ENCODE assay signal across 20 cellular contexts in the genomic region with DNA sequence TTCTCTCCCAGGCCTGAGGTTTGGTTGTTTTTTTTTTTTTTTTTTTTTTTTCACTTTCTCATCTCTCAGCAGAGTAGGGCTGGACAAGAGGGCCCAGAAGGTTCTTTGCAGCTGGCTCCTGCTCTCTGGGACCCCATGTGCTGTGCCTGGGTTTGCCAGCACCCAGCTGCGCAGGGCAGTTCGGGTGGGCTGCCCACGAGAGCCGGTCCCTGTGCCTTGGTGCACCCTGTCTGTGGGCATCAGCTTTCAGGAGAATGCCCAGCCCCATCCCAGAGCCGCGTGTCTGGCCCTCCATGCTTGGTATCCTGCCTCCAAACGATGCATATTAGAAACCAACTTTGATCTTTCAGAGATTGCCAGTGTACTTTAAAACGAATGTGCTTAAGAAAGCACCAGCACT. TPM values are rescaled to one million over a fixed set of nuclear protein-coding genes. Genes with fewer than 3 reads are reported as not detected.
A peak's percentile ranks its signal among the peaks of the same experiment; 100 is the strongest.
DNase-seq lines count a peak whose midpoint lies in the region; ATAC-seq, FAIRE-seq and TF ChIP-seq lines count a peak whose summit lies in the region.
"Had no signal": no experiment of that assay in that cellular context is flagged by ENCODE, and none has a peak within 500 bp of the region (broad histone marks: within the 10 kb centered on the region; RNA-seq: fewer than 3 reads in every experiment).

No MANE protein-coding gene starts in this region.

- H3K79me1 ChIP-seq in neuronal stem cell (ENCODE audit: low read depth, low read length): no peaks in the 10 kb centered on the region

- BruUV-seq in Panc1 (replicated peaks; lab: Mats Ljungman, UMichigan) (TSS peak; percentile 41), HepG2 (replicated peaks; lab: Mats Ljungman, UMichigan) (no TSS peak)

- no peak for TF ChIP-seq RAD21 in HepG2 (CRISPR knock-in tag; IDR thresholded peaks at IDR 0.05)

- H2BK5ac ChIP-seq in neuronal stem cell (ENCODE audit: low read length): no peak overlapping the region

- POLR2A ChIA-PET in Panc1 (lab: Charles Lee): no interaction called here
- POLR2A ChIA-PET in HepG2 (lab: Yijun Ruan, JAX): no interaction called here

- H3K27me3 Mint-ChIP-seq in brain (no peaks in the 10 kb centered on the region), neural progenitor cell (ENCODE audit: insufficient read depth, low read depth) (peaks cover 15% of the 10 kb centered on the region)
- H3K27me3 Mint-ChIP-seq: CD4-positive, alpha-beta T cell had no signal

- peaks cover 0 to 39% (median 0%) of the 10 kb centered on the region in 11 experiments; a peak in 6 of 22 replicates for H3K27me3 ChIP-seq in BLaER1 treated with 17β-estradiol and CSF1 and Interleukin-3, amounts not matched to agents 10 nM and 100 nM
- H3K27me3 ChIP-seq in Panc1 (ENCODE audit: control insufficient read depth, insufficient read depth, low read length) (no peaks in the 10 kb centered on the region), neuronal stem cell (ENCODE audit: control insufficient read depth in 3 of 3, insufficient read depth in 3 of 3, low read depth in 1 of 3, low read length in 3 of 3) (peaks cover 0 to 2% (median 0%) of the 10 kb centered on the region in 3 experiments), HepG2 (ENCODE audit: control insufficient read depth in 1 of 2, insufficient read depth in 2 of 2, low read length in 2 of 2) (no peaks in the 10 kb centered on the region), neural progenitor cell (no peaks in the 10 kb centered on the region)

- peak overlapping the region; percentile 54 for H2BK15ac ChIP-seq in neuronal stem cell (ENCODE audit: low read length)

- no peaks in the 10 kb centered on the region for H3K9me3 ChIP-seq in BLaER1 treated with 17β-estradiol and CSF1 and Interleukin-3, amounts not matched to agents 10 nM and 100 nM (replicated peaks in 1 of 11)
- H3K9me3 ChIP-seq in Panc1 (ENCODE audit: control insufficient read depth, insufficient read depth, low read depth, low read length): no peaks in the 10 kb centered on the region
- H3K9me3 ChIP-seq in neuronal stem cell (replicated peaks in 1 of 2; ENCODE audit: control insufficient read depth in 2 of 2, insufficient read depth in 1 of 2, low read depth in 1 of 2, low read length in 2 of 2): no peaks in the 10 kb centered on the region
- H3K9me3 ChIP-seq in HepG2 (ENCODE audit: low read length): no peaks in the 10 kb centered on the region
- no peaks in the 10 kb centered on the region for H3K9me3 ChIP-seq in neural progenitor cell (ENCODE audit: low read depth)
- H3K9me3 ChIP-seq: HAP-1 had no signal

- in situ Hi-C loops in Panc1 (cut with HindIII; ENCODE audit: low pct_unique_long_range_greater_than_20kb, low sequenced_read_pairs): no loop called here
- in situ Hi-C loops in HepG2 (cut with HindIII; ENCODE audit: extremely low pct_ligation_motif_present, low pct_unique_long_range_greater_than_20kb): no loop called here

- CTCF ChIA-PET in Panc1 (lab: Charles Lee): no interaction called here
- CTCF ChIA-PET in HepG2 (lab: Yijun Ruan, JAX; ENCODE audit: low intra/inter-chr PET ratio, low total read pairs): no interaction called here

- H3K4me1 ChIP-seq in BLaER1 treated with 17β-estradiol and CSF1 and Interleukin-3, amounts not matched to agents 10 nM and 100 nM: peaks cover 30 to 98% (median 95%) of the 10 kb centered on the region in 10 experiments
- peaks cover 46% of the 10 kb centered on the region for H3K4me1 ChIP-seq in Panc1 (ENCODE audit: control insufficient read depth, insufficient read depth, low read length)
- peaks cover 31 to 51% of the 10 kb centered on the region in 2 donors for H3K4me1 ChIP-seq in neuronal stem cell (ENCODE audit: control insufficient read depth in 2 of 2, insufficient read depth in 1 of 2, low read depth in 1 of 2, low read length in 2 of 2)
- H3K4me1 ChIP-seq in HepG2 (ENCODE audit: insufficient read depth, low read length): peaks cover 6% of the 10 kb centered on the region; the same call in 1 of the 2 replicates
- H3K4me1 ChIP-seq in neural progenitor cell: peaks cover 50% of the 10 kb centered on the region

- TF ChIP-seq POLR2A in HepG2 (IDR thresholded peaks at IDR 0.05; ENCODE audit: insufficient read depth in 1 of 2, low read depth in 2 of 2, low read length in 2 of 2): no peak

- no peak for FAIRE-seq in HepG2 (lab: Jason Lieb, UNC)
- FAIRE-seq: G401.6, GM12892, H54 had no signal

- H3K4me3 ChIP-seq in BLaER1 treated with 17β-estradiol and CSF1 and Interleukin-3, amounts not matched to agents 10 nM and 100 nM: no peak overlapping the region
- H3K4me3 ChIP-seq in Panc1 (ENCODE audit: low read depth in 2 of 2, low read length in 2 of 2): no peak overlapping the region
- no peak overlapping the region for H3K4me3 ChIP-seq in neuronal stem cell (ENCODE audit: low read length in 2 of 2)
- no peak overlapping the region for H3K4me3 ChIP-seq in HepG2 (replicated peaks in 1 of 3; ENCODE audit: insufficient read depth in 1 of 3, low read depth in 2 of 3, low read length in 3 of 3)
- H3K4me3 ChIP-seq in neural progenitor cell: no peak overlapping the region
- H3K4me3 ChIP-seq: HAP-1 had no signal

- DNase-seq in Panc1 (ENCODE audit: low read depth, low spot score) (no peak), neuronal stem cell (ENCODE audit: low spot score) (no peak), NK-92 (lab: John Stamatoyannopoulos, UW; ENCODE audit: unreplicated experiment) (no peak), EL (no peak), HepG2 (ENCODE audit: low spot score) (no peak), neural progenitor cell (ENCODE audit: low spot score) (no peak)
- DNase-seq: Calu3; CD4-positive, alpha-beta T cell; COR-L47; DMS53; DMS79 treated with DMSO at 0.1 percent for 48 hours; GOT3; HFFc6 had no signal

- H3K4me3 Mint-ChIP-seq in brain (no peak overlapping the region), neural progenitor cell (no peak overlapping the region)
- H3K4me3 Mint-ChIP-seq: CD14-positive monocyte; CD4-positive, alpha-beta T cell; HFFc6 had no signal

- H3K9me3 Mint-ChIP-seq in brain (peaks cover 0 to 5% (median 0%) of the 10 kb centered on the region in 5 experiments), neural progenitor cell (no peaks in the 10 kb centered on the region)
- H3K9me3 Mint-ChIP-seq: CD4-positive, alpha-beta T cell; HFFc6 had no signal

- H3K18ac ChIP-seq in neuronal stem cell (ENCODE audit: low read length): peak overlapping the region; percentile 49

- no peak overlapping the region for H3K9ac ChIP-seq in BLaER1 treated with 17β-estradiol and CSF1 and Interleukin-3, amounts not matched to agents 10 nM and 100 nM
- H3K9ac ChIP-seq in neuronal stem cell (ENCODE audit: low read depth, low read length, poor library complexity): no peak overlapping the region
- no peak overlapping the region for H3K9ac ChIP-seq in HepG2 (ENCODE audit: insufficient read depth, low read depth, low read length)
- no peak overlapping the region for H3K9ac ChIP-seq in neural progenitor cell

- ATAC-seq in Panc1: no peak
- no peak for ATAC-seq in HepG2

- no peak overlapping the region for H2BK12ac ChIP-seq in neuronal stem cell (ENCODE audit: low read length)

- no peak overlapping the region for H3K27ac ChIP-seq in BLaER1 treated with 17β-estradiol and CSF1 and Interleukin-3, amounts not matched to agents 10 nM and 100 nM
- H3K27ac ChIP-seq in Panc1 (ENCODE audit: low read length) (no peak overlapping the region), neuronal stem cell (replicated peaks; ENCODE audit: low read length) (no peak overlapping the region), HepG2 (ENCODE audit: extremely low read length, insufficient read depth, low read length) (no peak overlapping the region), neural progenitor cell (no peak overlapping the region)

- H4K8ac ChIP-seq in neuronal stem cell (ENCODE audit: low read depth, low read length): no peak overlapping the region

- H2AFZ ChIP-seq in neuronal stem cell (ENCODE audit: low read length) (no peak overlapping the region), HepG2 (ENCODE audit: low read length) (no peak overlapping the region), neural progenitor cell (replicated peaks) (no peak overlapping the region)

- H4K20me1 ChIP-seq in BLaER1 treated with 17β-estradiol and CSF1 and Interleukin-3, amounts not matched to agents 10 nM and 100 nM: peaks cover 74 to 94% (median 91%) of the 10 kb centered on the region in 11 experiments
- H4K20me1 ChIP-seq in HepG2 (ENCODE audit: insufficient read depth, low read length) (peaks cover 32% of the 10 kb centered on the region), neural progenitor cell (ENCODE audit: low read depth) (no peaks in the 10 kb centered on the region)

- H3K79me2 ChIP-seq in HepG2 (ENCODE audit: insufficient read depth, low read length) (peaks cover 12% of the 10 kb centered on the region), neural progenitor cell (ENCODE audit: low read depth) (no peaks in the 10 kb centered on the region)

- H3K27ac Mint-ChIP-seq in brain (peak overlapping the region in 4 of 5 experiments; percentile 55 to 77 (median 76)), neural progenitor cell (no peak overlapping the region)
- H3K27ac Mint-ChIP-seq: CD4-positive, alpha-beta T cell; HFFc6 had no signal

- TF ChIP-seq EP300 in HepG2 (IDR thresholded peaks at IDR 0.05; ENCODE audit: low read depth in 2 of 2, low read length in 2 of 2) (no peak), HepG2 (CRISPR knock-in tag; IDR thresholded peaks at IDR 0.05; ENCODE audit: borderline replicate concordance) (no peak)

- peak overlapping the region in 8 of 11 experiments; percentile 74 to 93 (median 86); a peak in 15 of 22 replicates for H3K4me2 ChIP-seq in BLaER1 treated with 17β-estradiol and CSF1 and Interleukin-3, amounts not matched to agents 10 nM and 100 nM
- H3K4me2 ChIP-seq in neuronal stem cell (ENCODE audit: insufficient read depth, low read length, poor library complexity, severe bottlenecking) (no peak overlapping the region), HepG2 (ENCODE audit: low read depth, low read length) (no peak overlapping the region), neural progenitor cell (no peak overlapping the region)

- H4K91ac ChIP-seq in neuronal stem cell (ENCODE audit: low read depth, low read length, poor library complexity): no peak overlapping the region

- no peak overlapping the region for H3K14ac ChIP-seq in neuronal stem cell (ENCODE audit: low read length)

- no CpG with 5 or more reads among the region's 8 CpGs for WGBS in neuronal stem cell (ENCODE audit: extremely low coverage in 2 of 2, insufficient read length in 2 of 2, insufficient replicate concordance in 1 of 2), 2 donors
- WGBS in HepG2 (ENCODE audit: low lambda C conversion rate): 94% methylated on average over 8 of the region's 8 CpGs

- H3K36me3 ChIP-seq in BLaER1 treated with 17β-estradiol and CSF1 and Interleukin-3, amounts not matched to agents 10 nM and 100 nM: peaks cover 0 to 6% (median 0%) of the 10 kb centered on the region in 11 experiments; a peak in 1 of 22 replicates
- H3K36me3 ChIP-seq in Panc1 (ENCODE audit: control insufficient read depth, insufficient read depth, low read length) (no peaks in the 10 kb centered on the region), neuronal stem cell (replicated peaks in 1 of 2; ENCODE audit: control insufficient read depth in 2 of 2, insufficient read depth in 2 of 2, low read length in 2 of 2) (no peaks in the 10 kb centered on the region), HepG2 (replicated peaks in 1 of 2; ENCODE audit: control insufficient read depth in 1 of 2, insufficient read depth in 2 of 2, low read length in 2 of 2) (no peaks in the 10 kb centered on the region; a peak in 3 of 5 replicates), neural progenitor cell (no peaks in the 10 kb centered on the region)
- H3K36me3 ChIP-seq: HAP-1 had no signal

- H3K4me1 Mint-ChIP-seq in brain (peaks cover 89% of the 10 kb centered on the region), neural progenitor cell (peaks cover 61% of the 10 kb centered on the region)

- peaks cover 29% of the 10 kb centered on the region for H3F3A ChIP-seq in neural progenitor cell (ENCODE audit: low read depth)

- H2AK5ac ChIP-seq in neuronal stem cell (ENCODE audit: low read depth, low read length): peak overlapping the region; percentile 42

- peaks cover 5% of the 10 kb centered on the region for H3K36me3 Mint-ChIP-seq in brain
- peaks cover 4% of the 10 kb centered on the region for H3K36me3 Mint-ChIP-seq in neural progenitor cell

- intact Hi-C loops in Panc1 (cut with micrococcal nuclease; ENCODE audit: unreplicated experiment) (no loop called here), HepG2 (cut with micrococcal nuclease; ENCODE audit: unreplicated experiment) (no loop called here)

- H3K23ac ChIP-seq in neuronal stem cell (ENCODE audit: low read depth, low read length, poor library complexity): no peak overlapping the region

- no peak overlapping the region for H3K4ac ChIP-seq in neuronal stem cell (ENCODE audit: low read length)

- TF ChIP-seq CTCF in Panc1 (IDR thresholded peaks at IDR 0.05) (no peak), brain (conservative IDR thresholded peaks at IDR 0.05) (no peak), HepG2 (CRISPR knock-in tag; IDR thresholded peaks at IDR 0.05) (no peak), neural progenitor cell (IDR thresholded peaks at IDR 0.05) (no peak)

- H2BK120ac ChIP-seq in neuronal stem cell (ENCODE audit: low read depth, low read length): no peak overlapping the region

RNA-seq across cellular contexts. Expression of a gene that starts 15.0 kb away (rescaled TPM):
- total RNA-seq in Panc1 (2021; ENCODE audit: unreplicated experiment): 97.5 TPM
- 79.9 TPM for polyA plus RNA-seq in Panc1 (2012; ENCODE audit: insufficient read length)
- 127 TPM for polyA plus RNA-seq in brain (ENCODE audit: insufficient read depth, low read depth, low replicate concordance)
- 5.7 TPM for polyA plus RNA-seq in neuronal stem cell (2013, experiment 1 of 2)
- 6.2 TPM for polyA plus RNA-seq in neuronal stem cell (2013, experiment 2 of 2)
- 16.1 and 19.5 TPM in 2 replicates for total RNA-seq in HepG2 (2016; rRNA removed; fragmentation: Illumina TruSeq; extraction: Trizol)
- 13.0 and 16.7 TPM in 2 replicates for total RNA-seq in HepG2 (2016; cell fraction: cytosol; rRNA removed; fragmentation: Illumina TruSeq; extraction: Trizol; ENCODE audit: low read depth)
- 15.4 and 17.4 TPM in 2 replicates for total RNA-seq in HepG2 (2016; cell fraction: insoluble cytoplasmic fraction; rRNA removed; fragmentation: Illumina TruSeq; extraction: Trizol)
- 18.2 and 21.4 TPM in 2 replicates for total RNA-seq in HepG2 (2016; cell fraction: membrane; rRNA removed; fragmentation: Illumina TruSeq; extraction: Trizol)
- total RNA-seq in HepG2 (2016; cell fraction: nucleus; rRNA removed; fragmentation: Illumina TruSeq; extraction: Trizol): 31.6 and 33.0 TPM in 2 replicates
- polyA plus RNA-seq in HepG2 (2011; rRNA removed): 31.2 and 37.7 TPM in 2 replicates
- 20.9 and 26.7 TPM in 2 replicates for polyA plus RNA-seq in HepG2 (2011; cell fraction: cytosol; rRNA removed)
- 132 and 135 TPM in 2 replicates for polyA plus RNA-seq in HepG2 (2011; cell fraction: nucleus; rRNA removed)
- polyA plus RNA-seq in HepG2 (2012): 43.5 and 43.7 TPM in 2 replicates
- 1.4 and 1.7 TPM in 2 replicates for polyA plus RNA-seq in HepG2 (2016; cell fraction: cytosol; fragmentation: Illumina TruSeq; extraction: Trizol; ENCODE audit: low read depth)
- polyA plus RNA-seq in HepG2 (2016; cell fraction: insoluble cytoplasmic fraction; fragmentation: Illumina TruSeq; extraction: Trizol; ENCODE audit: low read depth): 22.8 and 30.2 TPM in 2 replicates
- 4.4 and 5.4 TPM in 2 replicates for polyA plus RNA-seq in HepG2 (2016; cell fraction: membrane; fragmentation: Illumina TruSeq; extraction: Trizol; ENCODE audit: low read depth)
- 70.9 and 78.3 TPM in 2 replicates for polyA plus RNA-seq in HepG2 (2016; cell fraction: nucleus; fragmentation: Illumina TruSeq; extraction: Trizol; ENCODE audit: insufficient read depth, low read depth)
- polyA minus RNA-seq in HepG2 (2011; rRNA and poly(A)+ RNA removed; ENCODE audit: low replicate concordance): 24.8 and 50.4 TPM in 2 replicates
- 36.3 and 45.8 TPM in 2 replicates for polyA minus RNA-seq in HepG2 (2011; cell fraction: cytosol; rRNA and poly(A)+ RNA removed)
- 83.8 and 96.8 TPM in 2 replicates for polyA minus RNA-seq in HepG2 (2011; cell fraction: nucleus; rRNA and poly(A)+ RNA removed)
- total RNA-seq in neural progenitor cell (ENCODE audit: low replicate concordance): 7.7 and 20.4 TPM in 2 replicates

Comparison
In these comparisons a context has a peak if more than half of its experiments do, and no peak if none do; other contexts are left out.
1. H3K4me2 ChIP-seq: peak in BLaER1 treated with 17β-estradiol and CSF1 and Interleukin-3, amounts not matched to agents 10 nM and 100 nM (8 of 11); none in neuronal stem cell (single experiment), HepG2 (single experiment) and neural progenitor cell (single experiment).